Comparison of ENCODE assay signal across 24 cellular contexts in genomic region chr19:44855606-44856005, GRCh38. TPM values are rescaled to one million over a fixed set of nuclear protein-coding genes. Genes with fewer than 3 reads are reported as not detected.
A peak's percentile ranks its signal among the peaks of the same experiment; 100 is the strongest.
DNase-seq lines count a peak whose midpoint lies in the region; ATAC-seq and TF ChIP-seq lines count a peak whose summit lies in the region.
"Had no signal": no experiment of that assay in that cellular context is flagged by ENCODE, and none has a peak within 500 bp of the region (broad histone marks: within the 10 kb centered on the region; RNA-seq: fewer than 3 reads in every experiment).

No MANE protein-coding gene starts in this region.

- H3K4me1 ChIP-seq in left ventricle myocardium inferior (peaks cover 61% of the 10 kb centered on the region), right cardiac atrium (ENCODE audit: control insufficient read depth, insufficient read depth, low read length) (peaks cover 5% of the 10 kb centered on the region)

- peak overlapping the region; percentile 73 for H3K4me3 Mint-ChIP-seq in endothelial cell (ENCODE audit: unreplicated experiment)
- H3K4me3 Mint-ChIP-seq in progenitor cell of endocrine pancreas (ENCODE audit: low read depth) = no peak overlapping the region
- H3K4me3 Mint-ChIP-seq: CD4-positive, alpha-beta memory T cell had no signal

- H3K9me3 ChIP-seq in left ventricle myocardium inferior (replicated peaks) (no peaks in the 10 kb centered on the region), right cardiac atrium (ENCODE audit: control insufficient read depth, low read length) (no peaks in the 10 kb centered on the region), WERI-Rb-1 (ENCODE audit: severe bottlenecking) (no peaks in the 10 kb centered on the region)
- H3K9me3 ChIP-seq: BE2C, HAP-1 had no signal

- no peak for ATAC-seq in right cardiac atrium
- ATAC-seq: GM12878 had no signal

- H3K4me1 Mint-ChIP-seq in endothelial cell (ENCODE audit: unreplicated experiment) = peaks cover 23% of the 10 kb centered on the region
- peaks cover 16% of the 10 kb centered on the region for H3K4me1 Mint-ChIP-seq in progenitor cell of endocrine pancreas (ENCODE audit: low read depth)

- H3K36me3 ChIP-seq in left ventricle myocardium inferior (peaks cover 8% of the 10 kb centered on the region), WERI-Rb-1 (peaks cover 23% of the 10 kb centered on the region)
- H3K36me3 ChIP-seq: BE2C had no signal

- DNase-seq in left ventricle myocardium inferior = no peak
- DNase-seq in right cardiac atrium = no peak
- no peak for DNase-seq in endothelial cell (ENCODE audit: low spot score)
- no peak for DNase-seq in progenitor cell of endocrine pancreas (ENCODE audit: low spot score, unreplicated experiment)
- DNase-seq in WERI-Rb-1 = no peak
- no peak for DNase-seq in NCI-H2171 (lab: John Stamatoyannopoulos, UW)
- DNase-seq in activated gamma-delta T cell (lab: John Stamatoyannopoulos, UW) = no peak
- DNase-seq: BE2C; Calu3; CD4-positive, alpha-beta memory T cell; EL; GM23248; NCI-H1092 treated with DMSO at 0.1 percent for 48 hours; NCI-H146; NCI-H2029 treated with DMSO at 0.1 percent for 48 hours; NCI-H2171 treated with DMSO at 0.1 percent for 48 hours; NCI-H446 treated with DMSO at 0.1 percent for 48 hours; NCI-H69; NK-92 treated with Interleukin-12 subunit alpha and Interleukin-12 subunit beta, amount 100 ng/mL, for 24 hours; SHP77 treated with DMSO at 0.1 percent for 48 hours had no signal

- WGBS in right cardiac atrium = 97% methylated on average over 1 of the region's 1 CpG

- intact Hi-C loops in left ventricle myocardium inferior (cut with micrococcal nuclease) = no loop called here
- intact Hi-C loops in right cardiac atrium (cut with DNase I) = no loop called here

- H3K27ac ChIP-seq in left ventricle myocardium inferior (replicated peaks) = peak overlapping the region; percentile 77
- no peak overlapping the region for H3K27ac ChIP-seq in right cardiac atrium (ENCODE audit: low read length)
- H3K27ac ChIP-seq in WERI-Rb-1 = no peak overlapping the region
- H3K27ac ChIP-seq: GM23248 had no signal

- peak overlapping the region; percentile 48 for H3K27ac Mint-ChIP-seq in endothelial cell (ENCODE audit: unreplicated experiment)
- H3K27ac Mint-ChIP-seq in progenitor cell of endocrine pancreas = peak overlapping the region; percentile 65
- H3K27ac Mint-ChIP-seq: CD4-positive, alpha-beta memory T cell had no signal

- H3K27me3 ChIP-seq in left ventricle myocardium inferior (ENCODE audit: low read depth) (no peaks in the 10 kb centered on the region), right cardiac atrium (ENCODE audit: control insufficient read depth, insufficient read depth) (no peaks in the 10 kb centered on the region), WERI-Rb-1 (ENCODE audit: insufficient read depth, low read depth, severe bottlenecking) (no peaks in the 10 kb centered on the region)
- H3K27me3 ChIP-seq: BE2C had no signal

- H3K27me3 Mint-ChIP-seq in endothelial cell (ENCODE audit: unreplicated experiment) = no peaks in the 10 kb centered on the region
- H3K27me3 Mint-ChIP-seq in progenitor cell of endocrine pancreas = no peaks in the 10 kb centered on the region

- H3K36me3 Mint-ChIP-seq in endothelial cell (ENCODE audit: low read depth, unreplicated experiment) = peaks cover 21% of the 10 kb centered on the region
- peaks cover 18% of the 10 kb centered on the region for H3K36me3 Mint-ChIP-seq in progenitor cell of endocrine pancreas (ENCODE audit: insufficient read depth)
- H3K36me3 Mint-ChIP-seq: CD4-positive, alpha-beta memory T cell had no signal

- no peak overlapping the region for H3K4me3 ChIP-seq in left ventricle myocardium inferior
- H3K4me3 ChIP-seq in right cardiac atrium (ENCODE audit: low read length) = no peak overlapping the region
- H3K4me3 ChIP-seq in WERI-Rb-1 (ENCODE audit: low read depth, low read length) = no peak overlapping the region
- H3K4me3 ChIP-seq: GM12878, GM23248, HAP-1 had no signal

- H3K9me3 Mint-ChIP-seq in endothelial cell (ENCODE audit: unreplicated experiment) (no peaks in the 10 kb centered on the region), progenitor cell of endocrine pancreas (ENCODE audit: low read depth) (no peaks in the 10 kb centered on the region)

- TF ChIP-seq CTCF in left ventricle myocardium inferior (IDR thresholded peaks at IDR 0.05; ENCODE audit: borderline replicate concordance) = no peak
- TF ChIP-seq CTCF in endothelial cell (IDR thresholded peaks at IDR 0.05; ENCODE audit: unreplicated experiment) = no peak
- TF ChIP-seq CTCF in progenitor cell of endocrine pancreas (IDR thresholded peaks at IDR 0.05; ENCODE audit: unreplicated experiment) = no peak
- no peak for TF ChIP-seq CTCF in WERI-Rb-1 (IDR thresholded peaks at IDR 0.05; ENCODE audit: low read depth, low read length)

RNA-seq across cellular contexts. Expression of gene NECTIN2, which starts 9.5 kb away (rescaled TPM):
- total RNA-seq in left ventricle myocardium inferior (40.7 TPM), right cardiac atrium (100 to 1,000 TPM in 1 of 4 donors, 10 to 100 TPM in 3; 47.8 to 106 (median 57.5) TPM), endothelial cell (ENCODE audit: unreplicated experiment) (342 TPM), progenitor cell of endocrine pancreas (201 and 203 TPM in 2 replicates)
- polyA plus RNA-seq in right cardiac atrium = 44.2 TPM
- total RNA-seq: OCI-LY7 had no signal

RNA-seq across cellular contexts. Expression of gene TOMM40, which starts 35.4 kb away (rescaled TPM):
- 47.3 TPM for total RNA-seq in left ventricle myocardium inferior
- 10 to 100 TPM; 36.7 to 51.4 (median 46.8) TPM for total RNA-seq in right cardiac atrium
- polyA plus RNA-seq in right cardiac atrium = 38.5 TPM
- 60.5 TPM for total RNA-seq in endothelial cell (ENCODE audit: unreplicated experiment)
- total RNA-seq in progenitor cell of endocrine pancreas = 63.0 and 67.1 TPM in 2 replicates

RNA-seq across cellular contexts. Expression of gene BCAM, which starts 46.7 kb away (rescaled TPM):
- total RNA-seq in left ventricle myocardium inferior (91.9 TPM), right cardiac atrium (100 to 1,000 TPM in 1 of 4 donors, 10 to 100 TPM in 3; 69.9 to 130 (median 80.1) TPM), endothelial cell (ENCODE audit: unreplicated experiment) (6.9 TPM), progenitor cell of endocrine pancreas (197 and 211 TPM in 2 replicates)
- polyA plus RNA-seq in right cardiac atrium = 107 TPM
- total RNA-seq: CD4-positive, alpha-beta memory T cell; OCI-LY7 had no signal
- polyA plus RNA-seq: CD4-positive, alpha-beta memory T cell had no signal

RNA-seq across cellular contexts. Expression of gene APOE, which starts 50.0 kb away (rescaled TPM):
- total RNA-seq in left ventricle myocardium inferior (24.1 TPM), right cardiac atrium (10 to 100 TPM; 28.6 to 86.2 (median 82.2) TPM), endothelial cell (ENCODE audit: unreplicated experiment) (258 TPM), progenitor cell of endocrine pancreas (198 and 233 TPM in 2 replicates)
- polyA plus RNA-seq in right cardiac atrium = 109 TPM
- polyA plus RNA-seq: CD4-positive, alpha-beta memory T cell had no signal

RNA-seq across cellular contexts. Expression of gene APOC1, which starts 58.8 kb away (rescaled TPM):
- 0.85 TPM for total RNA-seq in left ventricle myocardium inferior
- total RNA-seq in right cardiac atrium = 1 to 10 TPM; 3.1 to 10.0 (median 6.2) TPM
- polyA plus RNA-seq in right cardiac atrium = 15.4 TPM
- 44.8 TPM for total RNA-seq in endothelial cell (ENCODE audit: unreplicated experiment)
- 85.5 and 89.4 TPM in 2 replicates for total RNA-seq in progenitor cell of endocrine pancreas
- total RNA-seq: A172, GM23248 had no signal
- polyA plus RNA-seq: CD4-positive, alpha-beta memory T cell had no signal
